In genomic region chr19:19515764-19516519, GRCh38 we compare ENCODE assay signal across 1 cellular context.
TF ChIP-seq lines count a peak whose summit lies in the region.

NDUFA13 (plus strand) TSS chr19:19516225; CDS start chr19:19516239, 14 bp downstream.

TF ChIP-seq in HepG2, 621 proteins besides CTCF, POLR2A, EP300 and RAD21 (continued from another document and continues in another):
- TF ChIP-seq CERS6 (CRISPR knock-in tag; IDR thresholded peaks at IDR 0.05), result no peak
- peak; percentile 69; the same call in 1 of the 2 replicates for TF ChIP-seq REL (CRISPR knock-in tag; conservative IDR thresholded peaks at IDR 0.05)
- no peak for TF ChIP-seq ZNF484 (CRISPR knock-in tag; IDR thresholded peaks at IDR 0.05; ENCODE audit: borderline replicate concordance, low read depth)
- TF ChIP-seq MEF2D (CRISPR knock-in tag; IDR thresholded peaks at IDR 0.05), result peak; percentile 52; the same call in 1 of the 2 replicates
- no peak; the same call in 1 of the 2 replicates for TF ChIP-seq ZBTB38 (CRISPR knock-in tag; IDR thresholded peaks at IDR 0.05)
- no peak for TF ChIP-seq LBX2 (CRISPR knock-in tag; IDR thresholded peaks at IDR 0.05; ENCODE audit: borderline replicate concordance)
- TF ChIP-seq RARA (CRISPR knock-in tag; IDR thresholded peaks at IDR 0.05), result peak; percentile 24; the same call in 1 of the 2 replicates
- TF ChIP-seq ZNF17 (CRISPR knock-in tag; IDR thresholded peaks at IDR 0.05), result no peak
- no peak for TF ChIP-seq CENPBD1 (CRISPR knock-in tag; IDR thresholded peaks at IDR 0.05; ENCODE audit: borderline replicate concordance, low read depth)
- no peak for TF ChIP-seq KLF13 (CRISPR knock-in tag; IDR thresholded peaks at IDR 0.05)
- TF ChIP-seq ZBTB26 (CRISPR knock-in tag; IDR thresholded peaks at IDR 0.05; ENCODE audit: borderline replicate concordance), result no peak; the same call in 1 of the 2 replicates
- TF ChIP-seq ZNF710 (CRISPR knock-in tag; IDR thresholded peaks at IDR 0.05; ENCODE audit: borderline replicate concordance), result no peak
- TF ChIP-seq TFE3 (CRISPR knock-in tag; IDR thresholded peaks at IDR 0.05), result peak; percentile 21; the same call in 1 of the 2 replicates
- TF ChIP-seq HMGXB3 (CRISPR knock-in tag; IDR thresholded peaks at IDR 0.05; ENCODE audit: borderline replicate concordance), result peak; percentile 47; the same call in 1 of the 2 replicates
- no peak for TF ChIP-seq IRX3 (CRISPR knock-in tag; IDR thresholded peaks at IDR 0.05; ENCODE audit: borderline replicate concordance, low read depth)
- peak; percentile 49 for TF ChIP-seq NCOA2 (CRISPR knock-in tag; IDR thresholded peaks at IDR 0.05)
- TF ChIP-seq TBL1XR1 (IDR thresholded peaks at IDR 0.05; ENCODE audit: borderline replicate concordance, low read length, partially characterized antibody), result no peak
- no peak for TF ChIP-seq ZNF577 (CRISPR knock-in tag; IDR thresholded peaks at IDR 0.05; ENCODE audit: borderline replicate concordance, low read depth)
- TF ChIP-seq FOXO1 (CRISPR knock-in tag; IDR thresholded peaks at IDR 0.05), result peak; percentile 37; the same call in 1 of the 2 replicates
- TF ChIP-seq ZNF580 (CRISPR knock-in tag; IDR thresholded peaks at IDR 0.05; ENCODE audit: borderline replicate concordance, low read depth), result peak; percentile 93
- no peak for TF ChIP-seq TCF7L2 (IDR thresholded peaks at IDR 0.05; ENCODE audit: low read depth, low read length)
- peak; percentile 41; the same call in 1 of the 2 replicates for TF ChIP-seq RXRA (CRISPR knock-in tag; IDR thresholded peaks at IDR 0.05)
- TF ChIP-seq ZKSCAN8 (CRISPR knock-in tag; IDR thresholded peaks at IDR 0.05; ENCODE audit: borderline replicate concordance), result no peak
- no peak for TF ChIP-seq ZNF597 (CRISPR knock-in tag; IDR thresholded peaks at IDR 0.05)
- TF ChIP-seq ZBTB33 (CRISPR knock-in tag; IDR thresholded peaks at IDR 0.05), result peak; percentile 8; the same call in 1 of the 2 replicates
- no peak for TF ChIP-seq ZNF660 (CRISPR knock-in tag; IDR thresholded peaks at IDR 0.05; ENCODE audit: borderline replicate concordance, low read depth)
- peak; percentile 22; the same call in 1 of the 2 replicates for TF ChIP-seq ZNF317 (CRISPR knock-in tag; IDR thresholded peaks at IDR 0.05)
- TF ChIP-seq ATM (IDR thresholded peaks at IDR 0.05; ENCODE audit: borderline replicate concordance), result no peak
- 0 out of 2 replicates have a peak, but pooled peaks have one; percentile 24 for TF ChIP-seq SOX5 (CRISPR knock-in tag; IDR thresholded peaks at IDR 0.05; ENCODE audit: borderline replicate concordance)
- TF ChIP-seq PATZ1 (CRISPR knock-in tag; IDR thresholded peaks at IDR 0.05), result peak; percentile 19; the same call in 1 of the 2 replicates
